ENCODE assay signal across 8 cellular contexts in the genomic region with DNA sequence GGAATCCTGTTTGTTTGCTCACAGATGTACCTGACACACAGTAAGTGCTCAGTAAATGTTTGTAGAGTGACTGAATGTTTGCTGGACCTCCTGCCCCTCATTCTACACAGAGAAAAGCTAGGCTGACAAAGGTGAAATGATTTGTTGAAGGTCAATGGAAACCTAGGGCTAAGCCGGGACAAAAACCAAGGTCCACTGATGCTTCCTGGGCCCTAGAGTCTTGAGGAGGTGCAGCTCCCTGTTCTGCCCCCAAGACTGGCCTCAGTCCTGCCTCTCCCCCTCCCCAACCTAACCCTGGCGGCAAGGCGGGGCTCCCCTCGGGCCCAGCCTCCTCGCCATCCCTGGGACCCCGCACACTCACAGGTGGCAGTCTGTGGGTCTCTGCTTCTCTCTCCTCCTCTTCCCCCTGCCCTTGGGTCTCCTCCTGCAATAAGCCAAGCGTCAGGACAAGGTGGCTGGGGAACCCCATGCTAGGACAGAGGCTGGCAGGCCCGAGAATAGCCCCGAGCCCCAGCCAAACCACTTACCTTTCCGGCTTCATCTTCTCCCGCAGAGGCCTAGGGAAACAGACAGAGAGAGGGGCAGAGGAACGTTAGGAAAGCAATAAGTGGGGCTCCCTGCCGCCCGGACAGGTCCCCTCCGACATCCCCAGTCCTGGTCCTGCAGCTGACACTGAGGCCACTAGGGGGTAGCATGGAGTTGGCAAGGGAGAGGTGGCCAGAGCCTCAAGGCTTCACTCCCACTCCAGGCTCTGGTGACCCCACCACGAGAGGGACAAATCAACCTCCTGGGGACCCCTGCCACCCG. TPM values are rescaled to one million over a fixed set of nuclear protein-coding genes. Genes with fewer than 3 reads are reported as not detected.
DNase-seq lines count a peak whose midpoint lies in the region; ATAC-seq, FAIRE-seq and TF ChIP-seq lines count a peak whose summit lies in the region.

No MANE protein-coding gene starts in this region.

- ATAC-seq in HG02798 (IDR thresholded peaks at IDR 0.05; ENCODE audit: poor library complexity, unreplicated experiment) (peak; percentile 60), mucosa of descending colon (peak; percentile 77), HG03442 (IDR thresholded peaks at IDR 0.05; ENCODE audit: unreplicated experiment) (no peak)

- no peak overlapping the region for H2AK5ac ChIP-seq in H1 (ENCODE audit: low read depth, low read length)

- FAIRE-seq in H1 (lab: Jason Lieb, UNC): peak; percentile 42

- no peak overlapping the region for H4K91ac ChIP-seq in H1 (replicated peaks; ENCODE audit: insufficient read length, low read length)

- H3K56ac ChIP-seq in H1 (replicated peaks; ENCODE audit: insufficient read length, low read depth, low read length): no peak overlapping the region

- peaks cover 12% of the 10 kb centered on the region for H3K4me1 Mint-ChIP-seq in Calu3 (ENCODE audit: low read depth, unreplicated experiment)

- no peak overlapping the region for H3K9ac ChIP-seq in H1 (replicated peaks in 1 of 4; ENCODE audit: extremely low read depth in 1 of 4, low read depth in 3 of 4, low read length in 3 of 4)

- no peak overlapping the region for H2BK5ac ChIP-seq in H1 (ENCODE audit: low read depth, low read length)

- H2BK20ac ChIP-seq in H1 (ENCODE audit: low read length): no peak overlapping the region

- H3K23ac ChIP-seq in H1 (ENCODE audit: insufficient read length): no peak overlapping the region

- no peak overlapping the region for H3K27ac ChIP-seq in H1 (ENCODE audit: low read depth, low read length)

- POLR2A ChIA-PET in H1 (lab: Charles Lee; ENCODE audit: partially characterized antibody): interaction anchor here (0.8 to 1.8 kb wide), 8 partner anchors 9 to 122 kb away, joined by 3 to 6 read pairs (median 3); a partner anchor contains a TSS

- 48% methylated on average over 17 of the region's 17 CpGs; no CpG with 5 or more reads in 1 of the 2 experiments for WGBS in H1 (ENCODE audit: extremely low coverage in 1 of 2, insufficient coverage in 1 of 2, insufficient read length in 1 of 2, insufficient replicate concordance in 2 of 2, low coverage in 1 of 2, low lambda C conversion rate in 2 of 2, missing lambda C conversion rate in 1 of 2), 2 experiments

- peak overlapping the region; percentile 89; the same call in 1 of the 2 replicates for H2AFZ ChIP-seq in H1 (ENCODE audit: low read length)

- DNase-seq in Calu3: peak; percentile 86
- DNase-seq in NOMO-1 (lab: John Stamatoyannopoulos, UW; ENCODE audit: unreplicated experiment in 2 of 2): peak; percentile 48 to 59
- DNase-seq in activated CD8-positive, alpha-beta memory T cell treated with anti-CD3 and anti-CD28 coated beads for 4 hours (ENCODE audit: low read depth in 2 of 2): peak; percentile 49 to 53
- DNase-seq in H1 (ENCODE audit: low read depth in 1 of 2, low spot score in 2 of 2): peak; percentile 41 to 95
- peak; percentile 71 to 88 (median 81) for DNase-seq in mucosa of descending colon
- peak; percentile 89 for DNase-seq in stimulated activated CD8-positive, alpha-beta memory T cell treated with anti-CD3 and anti-CD28 coated beads, Interleukin-4, amount 100 ng/mL, for 48 hours

- no peaks in the 10 kb centered on the region for H3K79me2 ChIP-seq in H1 (ENCODE audit: control insufficient read depth in 1 of 2, insufficient read depth in 2 of 2, low read length in 2 of 2)

- peaks cover 1% of the 10 kb centered on the region for H3K36me3 Mint-ChIP-seq in Calu3 (ENCODE audit: insufficient read depth, unreplicated experiment)

- no peaks in the 10 kb centered on the region for H3K23me2 ChIP-seq in H1 (ENCODE audit: low read depth, low read length)

- no peaks in the 10 kb centered on the region for H3K27me3 ChIP-seq in H1 (replicated peaks in 1 of 4; ENCODE audit: control insufficient read depth in 3 of 4, extremely low read depth in 1 of 4, insufficient read depth in 3 of 4, low read length in 3 of 4)

- H3K4me3 Mint-ChIP-seq in Calu3 (ENCODE audit: low read depth, unreplicated experiment): no peak overlapping the region

- CTCF ChIA-PET in Calu3 (lab: Charles Lee) (interaction anchor here (0.6 to 2.3 kb wide), 5 partner anchors 23 to 143 kb away, joined by 3 to 12 read pairs (median 8); a partner anchor contains a TSS), H1 (lab: Charles Lee; ENCODE audit: partially characterized antibody) (interaction anchor here (0.6 to 11.9 kb wide), 46 partner anchors 9 to 373 kb away, joined by 3 to 146 read pairs (median 7); a partner anchor contains a TSS)

- H3K4ac ChIP-seq in H1 (replicated peaks; ENCODE audit: insufficient read length, low read depth, low read length): no peak overlapping the region

- no peak for TF ChIP-seq EP300 in H1 (IDR thresholded peaks at IDR 0.05; ENCODE audit: borderline replicate concordance in 1 of 2, low read depth in 2 of 2, low read length in 2 of 2)

- no peak overlapping the region for H3K27ac Mint-ChIP-seq in Calu3 (ENCODE audit: unreplicated experiment)

- peak; percentile 85 to 91 for TF ChIP-seq RAD21 in H1 (IDR thresholded peaks at IDR 0.05 in 1 of 2, conservative IDR thresholded peaks at IDR 0.05 in 1 of 2; ENCODE audit: low read depth in 2 of 2, low read length in 2 of 2)

- intact Hi-C loops in Calu3 (cut with micrococcal nuclease; ENCODE audit: unreplicated experiment): loop anchor here (2.0 kb wide), 1 partner anchor 143 kb away; no protein-coding TSS in a partner anchor
- intact Hi-C loops in mucosa of descending colon (cut with DNase I, micrococcal nuclease): loop anchor here in 1 of 2 donors (5.0 kb wide), 1 partner anchor 141 kb away; no protein-coding TSS in a partner anchor

- H2BK15ac ChIP-seq in H1 (ENCODE audit: low read length): 0 out of 2 replicates have a peak overlapping the region, but pooled peaks have one; percentile 72

- no peaks in the 10 kb centered on the region for H3K27me3 Mint-ChIP-seq in Calu3 (ENCODE audit: unreplicated experiment)

- no peaks in the 10 kb centered on the region for H3K9me3 Mint-ChIP-seq in Calu3 (ENCODE audit: low read depth, unreplicated experiment)

- H4K5ac ChIP-seq in H1 (ENCODE audit: insufficient read length, low read depth, low read length): no peak overlapping the region

- H3K4me1 ChIP-seq in H1 (replicated peaks in 1 of 4; ENCODE audit: control insufficient read depth in 3 of 4, insufficient read depth in 4 of 4, low read length in 3 of 4) (peaks cover 0 to 6% (median 2%) of the 10 kb centered on the region in 4 experiments; a peak in 3 of 7 replicates), mucosa of descending colon (ENCODE audit: low read depth) (peaks cover 9% of the 10 kb centered on the region)

- no peak overlapping the region for H3K14ac ChIP-seq in H1 (ENCODE audit: insufficient read length)

- H4K8ac ChIP-seq in H1 (ENCODE audit: extremely low read depth, insufficient read depth, low read length): 0 out of 2 replicates have a peak overlapping the region, but pooled peaks have one; percentile 40

- H3K4me3 ChIP-seq in H1 (ENCODE audit: extremely low read depth in 1 of 4, insufficient read depth in 2 of 4, low read depth in 3 of 4, low read length in 4 of 4) (no peak overlapping the region), mucosa of descending colon (no peak overlapping the region)

- peak overlapping the region in 1 of 2 experiments; percentile 50; a peak in 1 of 4 replicates for H3K4me2 ChIP-seq in H1 (ENCODE audit: insufficient read depth in 1 of 2, low read depth in 2 of 2, low read length in 2 of 2)

- BruUV-seq in Calu3 (replicated peaks; lab: Mats Ljungman, UMichigan): no TSS peak

- H3K9me3 ChIP-seq in H1 (ENCODE audit: insufficient read depth in 2 of 2, low read depth in 1 of 2, low read length in 1 of 2) (no peaks in the 10 kb centered on the region), mucosa of descending colon (no peaks in the 10 kb centered on the region)

- no peaks in the 10 kb centered on the region for H3K79me1 ChIP-seq in H1 (ENCODE audit: low read depth, low read length)

- H2BK12ac ChIP-seq in H1 (ENCODE audit: low read depth, low read length): no peak overlapping the region

- H2BK120ac ChIP-seq in H1 (replicated peaks; ENCODE audit: low read depth, low read length): no peak overlapping the region

- no peaks in the 10 kb centered on the region for H3K36me3 ChIP-seq in H1 (ENCODE audit: control insufficient read depth in 2 of 4, insufficient read depth in 4 of 4, low read length in 3 of 4)
- H3K36me3 ChIP-seq in mucosa of descending colon (ENCODE audit: low read depth): no peaks in the 10 kb centered on the region

- TF ChIP-seq POLR2A in H1 (IDR thresholded peaks at IDR 0.05; ENCODE audit: control extremely low read depth in 1 of 2, low read depth in 2 of 2, low read length in 2 of 2): 0 out of 3 replicates have a peak, but pooled peaks of 1 of the 2 experiments have one; percentile 54

- TF ChIP-seq CTCF in Calu3 (IDR thresholded peaks at IDR 0.05; ENCODE audit: unreplicated experiment) (peak; percentile 85), H1 (IDR thresholded peaks at IDR 0.05; ENCODE audit: control extremely low read depth in 1 of 3, insufficient read depth in 1 of 3, low read depth in 1 of 3, low read length in 3 of 3) (peak in 2 of 3 experiments; percentile 93 to 97; a peak in 3 of 4 replicates), mucosa of descending colon (IDR thresholded peaks at IDR 0.05) (peak; percentile 91)

- no peak overlapping the region for H3K18ac ChIP-seq in H1 (ENCODE audit: extremely low read depth, low read length)

- no peaks in the 10 kb centered on the region for H4K20me1 ChIP-seq in H1 (replicated peaks in 1 of 2; ENCODE audit: control insufficient read depth in 1 of 2, insufficient read depth in 2 of 2, low read length in 2 of 2)

RNA-seq across cellular contexts. Expression of a gene that starts 9.3 kb away (rescaled TPM):
- total RNA-seq in Calu3 (2022) (1.2 and 2.1 TPM in 2 replicates), mucosa of descending colon (1 to 10 TPM in 2 of 3 donors, under 1 TPM in 1; 0.96 to 3.1 (median 2.3) TPM)
- total RNA-seq in H1 (2021; fragmentation: NEBNext Ultra II Directional; extraction: Animal tissue kit (Norgen Biotek cat#: 25700)): 3.9 and 4.1 TPM in 2 replicates
- 2.1 and 2.8 TPM in 2 replicates for polyA plus RNA-seq in H1 (2011; rRNA removed)
- 2.3 TPM for polyA plus RNA-seq in H1 (2011; cell fraction: cytosol; rRNA removed)
- 4.3 TPM for polyA plus RNA-seq in H1 (2011; cell fraction: nucleus; rRNA removed)
- polyA plus RNA-seq in H1 (2012, experiment 1 of 2): 2.1 to 3.3 TPM (median 2.9 TPM) in 4 replicates
- 2.8 TPM for polyA plus RNA-seq in H1 (2012, experiment 2 of 2)
- polyA plus RNA-seq in H1 (2013, experiment 1 of 2): 2.9 TPM
- 3.1 TPM for polyA plus RNA-seq in H1 (2013, experiment 2 of 2)
- 1.2 and 1.7 TPM in 2 replicates for polyA minus RNA-seq in H1 (2011; rRNA and poly(A)+ RNA removed)
- 4.0 TPM for polyA minus RNA-seq in H1 (2011; cell fraction: cytosol; rRNA and poly(A)+ RNA removed)
- 8.7 TPM for polyA minus RNA-seq in H1 (2011; cell fraction: nucleus; rRNA and poly(A)+ RNA removed)

RNA-seq across cellular contexts. Expression of a gene that starts 23.0 kb away (rescaled TPM):
- total RNA-seq in Calu3 (2022) (16.4 and 18.5 TPM in 2 replicates), mucosa of descending colon (10 to 100 TPM in 2 of 3 donors, 1 to 10 TPM in 1; 7.7 to 12.7 (median 11.5) TPM)
- total RNA-seq in H1 (2021; fragmentation: NEBNext Ultra II Directional; extraction: Animal tissue kit (Norgen Biotek cat#: 25700)): 11.3 and 13.8 TPM in 2 replicates
- polyA plus RNA-seq in H1 (2011; rRNA removed): 9.4 and 9.8 TPM in 2 replicates
- polyA plus RNA-seq in H1 (2011; cell fraction: cytosol; rRNA removed): 13.9 TPM
- polyA plus RNA-seq in H1 (2011; cell fraction: nucleus; rRNA removed): 45.2 TPM
- polyA plus RNA-seq in H1 (2012, experiment 1 of 2): 9.3 to 19.0 TPM (median 15.0 TPM) in 4 replicates
- 5.9 TPM for polyA plus RNA-seq in H1 (2012, experiment 2 of 2)
- 6.5 TPM for polyA plus RNA-seq in H1 (2013, experiment 1 of 2)
- 5.4 TPM for polyA plus RNA-seq in H1 (2013, experiment 2 of 2)
- 21.4 and 21.5 TPM in 2 replicates for polyA minus RNA-seq in H1 (2011; rRNA and poly(A)+ RNA removed)
- polyA minus RNA-seq in H1 (2011; cell fraction: cytosol; rRNA and poly(A)+ RNA removed): 7.9 TPM
- polyA minus RNA-seq in H1 (2011; cell fraction: nucleus; rRNA and poly(A)+ RNA removed): 25.7 TPM

RNA-seq across cellular contexts. Expression of a gene that starts 56.7 kb away (rescaled TPM):
- total RNA-seq in Calu3 (2022) (41.2 and 42.9 TPM in 2 replicates), mucosa of descending colon (10 to 100 TPM; 40.6 to 50.9 (median 46.3) TPM)
- 42.6 and 51.4 TPM in 2 replicates for total RNA-seq in H1 (2021; fragmentation: NEBNext Ultra II Directional; extraction: Animal tissue kit (Norgen Biotek cat#: 25700))
- 59.7 and 79.9 TPM in 2 replicates for polyA plus RNA-seq in H1 (2011; rRNA removed)
- polyA plus RNA-seq in H1 (2011; cell fraction: cytosol; rRNA removed): 85.4 TPM
- 64.5 TPM for polyA plus RNA-seq in H1 (2011; cell fraction: nucleus; rRNA removed)
- polyA plus RNA-seq in H1 (2012, experiment 1 of 2): 48.8 to 54.9 TPM (median 53.1 TPM) in 4 replicates
- polyA plus RNA-seq in H1 (2012, experiment 2 of 2): 20.3 TPM
- polyA plus RNA-seq in H1 (2013, experiment 1 of 2): 27.6 TPM
- 25.4 TPM for polyA plus RNA-seq in H1 (2013, experiment 2 of 2)
- 57.0 and 65.4 TPM in 2 replicates for polyA minus RNA-seq in H1 (2011; rRNA and poly(A)+ RNA removed)
- 31.3 TPM for polyA minus RNA-seq in H1 (2011; cell fraction: cytosol; rRNA and poly(A)+ RNA removed)
- polyA minus RNA-seq in H1 (2011; cell fraction: nucleus; rRNA and poly(A)+ RNA removed): 24.0 TPM
